Comparison of ENCODE assay signal across 1 cellular context in genomic region chr9:120841930-120842684, GRCh38.
A peak's percentile ranks its signal among the peaks of the same experiment; 100 is the strongest.
TF ChIP-seq lines count a peak whose summit lies in the region.

No MANE protein-coding gene starts in this region.

TF ChIP-seq in HepG2, 621 proteins besides CTCF, POLR2A, EP300 and RAD21:
- TF ChIP-seq PBX2 (CRISPR knock-in tag; IDR thresholded peaks at IDR 0.05) (no peak), ZNF224 (CRISPR knock-in tag; IDR thresholded peaks at IDR 0.05) (0 out of 2 replicates have a peak, but pooled peaks have one; percentile 3), ZKSCAN1 (IDR thresholded peaks at IDR 0.05; ENCODE audit: low read length) (no peak), ZNF121 (CRISPR knock-in tag; IDR thresholded peaks at IDR 0.05) (no peak), ZNF709 (CRISPR knock-in tag; IDR thresholded peaks at IDR 0.05) (no peak), KDM3A (CRISPR knock-in tag; IDR thresholded peaks at IDR 0.05; ENCODE audit: low read depth) (no peak), ZBTB25 (CRISPR knock-in tag; IDR thresholded peaks at IDR 0.05) (no peak), ZNF18 (CRISPR knock-in tag; IDR thresholded peaks at IDR 0.05; ENCODE audit: insufficient replicate concordance) (peak; percentile 57), HES4 (CRISPR knock-in tag; IDR thresholded peaks at IDR 0.05; ENCODE audit: borderline replicate concordance) (no peak), KLF13 (CRISPR knock-in tag; IDR thresholded peaks at IDR 0.05) (no peak), MIER3 (CRISPR knock-in tag; IDR thresholded peaks at IDR 0.05; ENCODE audit: borderline replicate concordance) (no peak), ZNF770 (CRISPR knock-in tag; IDR thresholded peaks at IDR 0.05) (no peak), ZNF343 (CRISPR knock-in tag; IDR thresholded peaks at IDR 0.05) (no peak), ZNF142 (CRISPR knock-in tag; IDR thresholded peaks at IDR 0.05) (peak; percentile 10; the same call in 1 of the 2 replicates), ZC3H13 (CRISPR knock-in tag; IDR thresholded peaks at IDR 0.05) (no peak), ZBTB7B (CRISPR knock-in tag; IDR thresholded peaks at IDR 0.05) (peak; percentile 11; the same call in 1 of the 2 replicates), ZNF781 (CRISPR knock-in tag; IDR thresholded peaks at IDR 0.05; ENCODE audit: borderline replicate concordance, not compliant biosample characterization) (peak; percentile 23), NKX3-1 (CRISPR knock-in tag; IDR thresholded peaks at IDR 0.05) (0 out of 2 replicates have a peak, but pooled peaks have one; percentile 9)
TF ChIP-seq in HepG2: peak in this region for 6.
